ENCODE assay signal across 9 cellular contexts in the genomic region with DNA sequence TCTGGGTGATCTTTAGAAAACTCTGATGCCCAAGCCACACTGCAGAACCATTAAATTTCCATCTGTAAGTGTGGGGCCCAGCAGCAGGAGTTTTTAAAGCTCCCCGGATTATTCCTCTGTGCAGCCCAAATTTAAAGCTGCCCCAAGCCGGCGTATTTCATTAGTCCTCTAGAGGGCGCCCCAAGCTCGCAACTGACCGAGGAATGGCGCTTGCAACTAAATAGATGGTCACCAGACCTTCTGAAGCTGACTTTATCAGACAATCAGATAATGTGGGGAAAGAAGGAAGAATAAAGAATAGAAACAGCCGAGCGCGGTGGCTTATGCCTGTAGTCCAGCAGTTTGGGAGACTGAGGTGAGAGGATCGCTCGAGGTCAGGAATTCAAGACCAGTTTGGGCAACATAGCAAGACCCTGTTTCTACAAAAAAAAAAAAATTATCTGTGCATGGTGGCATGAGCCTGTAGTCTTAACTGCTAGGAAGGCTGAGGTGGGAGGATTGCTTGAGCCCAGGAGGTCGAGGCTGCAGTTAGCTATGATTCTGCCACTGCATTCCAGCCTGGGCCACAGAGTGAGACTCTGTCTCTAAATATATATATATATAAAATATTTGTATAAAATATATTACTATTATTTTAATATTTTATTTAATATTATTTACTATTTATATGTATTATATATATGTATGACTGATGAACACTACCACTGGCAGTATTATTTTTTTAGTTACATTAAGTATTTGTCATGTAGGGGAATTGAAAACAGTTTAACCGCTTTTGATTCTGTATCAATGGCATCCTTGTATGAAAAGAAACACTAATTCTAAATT. TPM values are rescaled to one million over a fixed set of nuclear protein-coding genes. Genes with fewer than 3 reads are reported as not detected.
DNase-seq lines count a peak whose midpoint lies in the region; ATAC-seq and TF ChIP-seq lines count a peak whose summit lies in the region.
"Had no signal": no experiment of that assay in that cellular context is flagged by ENCODE, and none has a peak within 500 bp of the region (broad histone marks: within the 10 kb centered on the region; RNA-seq: fewer than 3 reads in every experiment).

No MANE protein-coding gene starts in this region.

- H3K9ac ChIP-seq in trophoblast cell (ENCODE audit: low read length), result no peak overlapping the region

- no peaks in the 10 kb centered on the region for H3K4me1 Mint-ChIP-seq in activated T-cell treated with anti-CD3 and anti-CD28 coated beads, Interleukin-2, amount 50 U/mL, for 24 hours (ENCODE audit: low read depth)

- ATAC-seq in HG03565 (IDR thresholded peaks at IDR 0.05; ENCODE audit: unreplicated experiment) (peak; percentile 49), HG03095 (IDR thresholded peaks at IDR 0.05; ENCODE audit: unreplicated experiment) (no peak)

- no peak overlapping the region for H2BK120ac ChIP-seq in trophoblast cell (ENCODE audit: insufficient read depth, low read length, poor library complexity)

- no peak overlapping the region for H2BK5ac ChIP-seq in trophoblast cell (ENCODE audit: low read depth, low read length, poor library complexity)

- no peaks in the 10 kb centered on the region for H3K9me3 Mint-ChIP-seq in activated T-cell treated with anti-CD3 and anti-CD28 coated beads, Interleukin-2, amount 50 U/mL, for 24 hours

- peak; percentile 44 for DNase-seq in DMS79 treated with DMSO at 0.1 percent for 48 hours (lab: John Stamatoyannopoulos, UW)
- DNase-seq in DMS79 (lab: John Stamatoyannopoulos, UW), result no peak
- DNase-seq in NCI-H774 (lab: John Stamatoyannopoulos, UW), result peak; percentile 63
- DNase-seq in activated T-cell treated with anti-CD3 and anti-CD28 coated beads, Interleukin-2, amount 50 U/mL, for 24 hours, result peak; percentile 51
- peak; percentile 58 for DNase-seq in fibroblast of villous mesenchyme (ENCODE audit: low read depth)
- DNase-seq in trophoblast cell, result peak; percentile 31 to 80

- H3K4me2 ChIP-seq in trophoblast cell (ENCODE audit: low read length), result no peak overlapping the region

- peaks cover 11% of the 10 kb centered on the region for H3K9me3 ChIP-seq in trophoblast cell (ENCODE audit: insufficient read depth, low read depth, low read length)

- no peak overlapping the region for H3K23ac ChIP-seq in trophoblast cell (ENCODE audit: low read length)

- H2BK12ac ChIP-seq in trophoblast cell (ENCODE audit: low read length), result no peak overlapping the region

- H2AFZ ChIP-seq in trophoblast cell (ENCODE audit: insufficient read depth, low read length, poor library complexity), result no peak overlapping the region

- no peaks in the 10 kb centered on the region for H3K79me2 ChIP-seq in trophoblast cell (ENCODE audit: control insufficient read depth, insufficient read depth, low read length, poor library complexity)

- H3K14ac ChIP-seq in trophoblast cell (ENCODE audit: low read length), result no peak overlapping the region

- TF ChIP-seq CTCF in fibroblast of villous mesenchyme (IDR thresholded peaks at IDR 0.05; ENCODE audit: insufficient read depth, low read depth, low read length), result peak; percentile 88

- no peak overlapping the region for H4K12ac ChIP-seq in trophoblast cell (ENCODE audit: low read depth, low read length)

- H4K91ac ChIP-seq in trophoblast cell (ENCODE audit: low read depth, low read length), result no peak overlapping the region

- H3K27me3 ChIP-seq in trophoblast cell (ENCODE audit: insufficient read depth, low read length), result no peaks in the 10 kb centered on the region

- H3K4me1 ChIP-seq in trophoblast cell (ENCODE audit: control insufficient read depth in 1 of 2, insufficient read depth in 2 of 2, low read length in 2 of 2), result no peaks in the 10 kb centered on the region

- no peak overlapping the region for H3K27ac Mint-ChIP-seq in activated T-cell treated with anti-CD3 and anti-CD28 coated beads, Interleukin-2, amount 50 U/mL, for 24 hours
- H3K27ac Mint-ChIP-seq: activated naive CD8-positive, alpha-beta T cell had no signal

- H3K4me3 ChIP-seq in fibroblast of villous mesenchyme (ENCODE audit: low read depth, low read length), result no peak overlapping the region
- no peak overlapping the region for H3K4me3 ChIP-seq in trophoblast cell (ENCODE audit: low read depth, low read length)

- peak overlapping the region; percentile 9 for H4K8ac ChIP-seq in trophoblast cell (ENCODE audit: low read depth, low read length)

- H3K4me3 Mint-ChIP-seq in activated T-cell treated with anti-CD3 and anti-CD28 coated beads, Interleukin-2, amount 50 U/mL, for 24 hours, result no peak overlapping the region
- H3K4me3 Mint-ChIP-seq: activated naive CD8-positive, alpha-beta T cell had no signal

- peaks cover 66% of the 10 kb centered on the region for H3K27me3 Mint-ChIP-seq in activated T-cell treated with anti-CD3 and anti-CD28 coated beads, Interleukin-2, amount 50 U/mL, for 24 hours

- H3K27ac ChIP-seq in trophoblast cell (ENCODE audit: low read depth, low read length), result no peak overlapping the region

- no peaks in the 10 kb centered on the region for H3K79me1 ChIP-seq in trophoblast cell (ENCODE audit: low read length)

- H3K36me3 ChIP-seq in trophoblast cell (ENCODE audit: control insufficient read depth in 1 of 2, insufficient read depth in 2 of 2, low read length in 2 of 2), result no peaks in the 10 kb centered on the region

- no peaks in the 10 kb centered on the region for H3K36me3 Mint-ChIP-seq in activated T-cell treated with anti-CD3 and anti-CD28 coated beads, Interleukin-2, amount 50 U/mL, for 24 hours (ENCODE audit: low read depth)
- H3K36me3 Mint-ChIP-seq: activated naive CD8-positive, alpha-beta T cell had no signal

- no peak overlapping the region for H3K18ac ChIP-seq in trophoblast cell (ENCODE audit: low read length)

- no peak overlapping the region for H2AK5ac ChIP-seq in trophoblast cell (ENCODE audit: low read length)

- no CpG with 5 or more reads among the region's 14 CpGs for WGBS in trophoblast cell (ENCODE audit: extremely low coverage, insufficient coverage, insufficient read length)

- H3K4ac ChIP-seq in trophoblast cell (ENCODE audit: low read depth, low read length), result no peak overlapping the region

RNA-seq across cellular contexts. Expression of a gene that starts 56.0 kb away (rescaled TPM):
- not detected in 2 replicates for total RNA-seq in fibroblast of villous mesenchyme
- polyA plus RNA-seq in trophoblast cell (2013), result 0.11 and 0.14 TPM in 2 replicates
